In genomic region chr2:24611626-24612025, GRCh38 we compare ENCODE assay signal across 28 cellular contexts.
"Had no signal": no experiment of that assay in that cellular context is flagged by ENCODE, and none has a peak within 500 bp of the region (broad histone marks: within the 10 kb centered on the region; RNA-seq: fewer than 3 reads in every experiment).

No MANE protein-coding gene starts in this region.

- H3K27me3 ChIP-seq: pancreas, suprapubic skin, tibial artery, upper lobe of right lung had no signal

- ATAC-seq: pancreas; right cardiac atrium; sciatic nerve; stimulated activated effector memory CD8-positive, alpha-beta T cell treated with anti-CD3 and anti-CD28 coated beads, Interleukin-12 subunit alpha, Interleukin-12 subunit beta, amount 100 ng/mL, for 72 hours; upper lobe of right lung had no signal

- H3K9me3 Mint-ChIP-seq: immature natural killer cell had no signal

- H3K4me1 ChIP-seq: pancreas, prostate gland, suprapubic skin, upper lobe of right lung had no signal

- DNase-seq: hypothalamus; immature natural killer cell; islet precursor cell; left ventricle myocardium inferior; mesendoderm; naive B cell; nucleus accumbens; pancreas; posterior cingulate gyrus; retina; right cardiac atrium; stimulated activated CD4-positive, alpha-beta T cell treated with anti-CD3 and anti-CD28 coated beads, Interleukin-12 subunit alpha, Interleukin-12 subunit beta, amount 100 ng/mL, for 4 hours; stimulated activated CD4-positive, alpha-beta T cell treated with anti-CD3 and anti-CD28 coated beads, Interleukin-4, amount 100 ng/mL, for 24 hours; stimulated activated naive CD4-positive, alpha-beta T cell; tibial artery; trophoblast cell; upper lobe of right lung had no signal

- H3K36me3 ChIP-seq: pancreas, prostate gland, suprapubic skin, thoracic aorta, tibial artery, upper lobe of right lung had no signal

- H3K9me3 ChIP-seq: pancreas, prostate gland, upper lobe of right lung had no signal

- H3K36me3 Mint-ChIP-seq: naive B cell had no signal

- H3K4me1 Mint-ChIP-seq: mesothelial cell of epicardium had no signal

- H3K4me3 Mint-ChIP-seq: immature natural killer cell; mesothelial cell of epicardium; naive B cell; nephron; neural crest cell; stimulated activated effector memory CD8-positive, alpha-beta T cell treated with anti-CD3 and anti-CD28 coated beads, Interleukin-12 subunit alpha, Interleukin-12 subunit beta, amount 100 ng/mL, for 72 hours; stimulated activated naive CD8-positive, alpha-beta T cell treated with anti-CD3 and anti-CD28 coated beads, Interleukin-15, Interleukin-2, amounts not matched to agents 100 ng/mL and 50 ng/mL, for 24 hours had no signal

- H3K27me3 Mint-ChIP-seq: naive B cell; stimulated activated naive CD8-positive, alpha-beta T cell treated with anti-CD3 and anti-CD28 coated beads, Interleukin-15, Interleukin-2, amounts not matched to agents 100 ng/mL and 50 ng/mL, for 24 hours had no signal

- H3K27ac ChIP-seq: left ventricle myocardium inferior, pancreas, prostate gland, skin epidermis, suprapubic skin, thoracic aorta, tibial artery, upper lobe of right lung had no signal

- H3K4me3 ChIP-seq: left ventricle myocardium inferior, lung, pancreas, prostate gland, skin epidermis, suprapubic skin, thoracic aorta, tibial artery, upper lobe of right lung had no signal

- H3K27ac Mint-ChIP-seq: mesothelial cell of epicardium; naive B cell; nephron; stimulated activated effector memory CD8-positive, alpha-beta T cell treated with anti-CD3 and anti-CD28 coated beads, Interleukin-12 subunit alpha, Interleukin-12 subunit beta, amount 100 ng/mL, for 72 hours; stimulated activated naive CD8-positive, alpha-beta T cell treated with anti-CD3 and anti-CD28 coated beads, Interleukin-15, Interleukin-2, amounts not matched to agents 100 ng/mL and 50 ng/mL, for 24 hours had no signal
